ENCODE assay signal across 32 cellular contexts in the genomic region with DNA sequence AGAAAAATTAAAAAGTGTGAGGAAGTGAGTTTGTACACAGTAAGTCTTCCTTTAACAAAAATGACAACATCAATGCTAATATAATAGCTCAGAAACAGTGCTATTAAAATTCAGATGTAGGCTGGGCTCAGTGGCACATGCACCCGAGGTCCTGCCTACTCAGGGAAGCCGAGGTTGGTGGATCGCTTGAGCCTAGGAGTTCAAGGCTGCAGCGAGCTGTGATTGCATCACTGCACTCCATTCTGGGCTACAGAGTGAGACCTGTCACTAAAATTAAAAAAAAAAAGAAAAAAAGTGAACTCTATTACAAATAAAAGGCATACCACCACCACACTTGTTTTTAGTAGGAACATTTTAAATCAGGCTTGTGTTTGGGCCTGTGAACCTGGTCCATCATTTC. TPM values are rescaled to one million over a fixed set of nuclear protein-coding genes. Genes with fewer than 3 reads are reported as not detected.
"Had no signal": no experiment of that assay in that cellular context is flagged by ENCODE, and none has a peak within 500 bp of the region (broad histone marks: within the 10 kb centered on the region; RNA-seq: fewer than 3 reads in every experiment).

No MANE protein-coding gene starts in this region.

- H3K4me1 Mint-ChIP-seq: natural killer cell; stimulated activated memory B cell treated with anti-CD40 and anti-IgM and Interleukin-4, amounts not matched to agents 10 μg/mL and 1 μg/mL and 100 μg/mL, for 72 hours; stimulated activated naive CD8-positive, alpha-beta T cell treated with anti-CD3 and anti-CD28 coated beads, Interleukin-15, amount 100 ng/mL, for 72 hours had no signal

- H3K9me3 Mint-ChIP-seq: natural killer cell; nephron; neural progenitor cell; stimulated activated memory B cell treated with anti-CD40 and anti-IgM and Interleukin-4, amounts not matched to agents 10 μg/mL and 1 μg/mL and 100 μg/mL, for 72 hours; stimulated activated naive CD8-positive, alpha-beta T cell treated with anti-CD3 and anti-CD28 coated beads, Interleukin-15, amount 100 ng/mL, for 72 hours; type B pancreatic cell had no signal

- H3K27ac ChIP-seq: neural progenitor cell, ovary, parathyroid adenoma, psoas muscle, skin epidermis, spleen, suprapubic skin, testis, tibial artery, transverse colon, upper lobe of right lung, uterus had no signal

- ATAC-seq: natural killer cell; psoas muscle; right cardiac atrium; sciatic nerve; stimulated activated memory B cell treated with anti-CD40 and anti-IgM and Interleukin-4, amounts not matched to agents 10 μg/mL and 1 μg/mL and 100 μg/mL, for 72 hours; stimulated activated naive CD8-positive, alpha-beta T cell treated with anti-CD3 and anti-CD28 coated beads, Interleukin-15, amount 100 ng/mL, for 72 hours; stimulated activated naive CD8-positive, alpha-beta T cell treated with anti-CD3 and anti-CD28 coated beads, Interleukin-15, Interleukin-2, amounts not matched to agents 100 U/mL and 50 U/mL, for 24 hours; upper lobe of right lung had no signal

- H3K4me3 ChIP-seq: neural progenitor cell, ovary, psoas muscle, skin epidermis, smooth muscle cell, spleen, suprapubic skin, testis, tibial artery, transverse colon, upper lobe of right lung, uterus had no signal

- H3K79me2 ChIP-seq: parathyroid adenoma had no signal

- H3K27ac Mint-ChIP-seq: natural killer cell; nephron; progenitor cell of endocrine pancreas; stimulated activated memory B cell treated with anti-CD40 and anti-IgM and Interleukin-4, amounts not matched to agents 10 μg/mL and 1 μg/mL and 100 μg/mL, for 72 hours; stimulated activated naive CD8-positive, alpha-beta T cell treated with anti-CD3 and anti-CD28 coated beads, Interleukin-15, amount 100 ng/mL, for 72 hours; type B pancreatic cell had no signal

- H2AFZ ChIP-seq: neural progenitor cell, parathyroid adenoma had no signal

- H3K4me2 ChIP-seq: neural progenitor cell, smooth muscle cell had no signal

- H3K9ac ChIP-seq: neural progenitor cell, parathyroid adenoma had no signal

- H3K36me3 Mint-ChIP-seq: natural killer cell; neural progenitor cell; stimulated activated memory B cell treated with anti-CD40 and anti-IgM and Interleukin-4, amounts not matched to agents 10 μg/mL and 1 μg/mL and 100 μg/mL, for 72 hours; type B pancreatic cell had no signal

- DNase-seq: natural killer cell; occipital lobe; ovary; posterior cingulate gyrus; psoas muscle; right cardiac atrium; spleen; stimulated activated CD4-positive, alpha-beta T cell treated with anti-CD3 and anti-CD28 coated beads, Interleukin-12 subunit alpha, Interleukin-12 subunit beta, amount 100 ng/mL, for 4 hours; stimulated activated CD4-positive, alpha-beta T cell treated with anti-CD3 and anti-CD28 coated beads, Interleukin-1b, Interleukin-23, amount 100 ng/mL, for 48 hours; stimulated activated CD4-positive, alpha-beta T cell treated with anti-CD3 and anti-CD28 coated beads, Interleukin-4, amount 100 ng/mL, for 1 hour; stimulated activated CD4-positive, alpha-beta T cell treated with anti-CD3 and anti-CD28 coated beads, Interleukin-4, amount 100 ng/mL, for 4 hours; stimulated activated CD8-positive, alpha-beta memory T cell treated with anti-CD3 and anti-CD28 coated beads, Interleukin-4, amount 100 ng/mL, for 48 hours; stimulated activated naive CD4-positive, alpha-beta T cell; stimulated activated naive CD8-positive, alpha-beta T cell treated with anti-CD3 and anti-CD28 coated beads, Interleukin-15, amount 100 ng/mL, for 72 hours; stimulated activated naive CD8-positive, alpha-beta T cell treated with anti-CD3 and anti-CD28 coated beads, Interleukin-15, Interleukin-2, amounts not matched to agents 100 U/mL and 50 U/mL, for 24 hours; substantia nigra; testis; tibial artery; transverse colon; upper lobe of right lung; uterus had no signal

- H3K4me1 ChIP-seq: neural progenitor cell, parathyroid adenoma, psoas muscle, spleen, suprapubic skin, testis, tibial artery, transverse colon, upper lobe of right lung, uterus had no signal

- H3K36me3 ChIP-seq: neural progenitor cell, ovary, spleen, suprapubic skin, tibial artery, transverse colon, upper lobe of right lung, uterus had no signal

- H3K4me3 Mint-ChIP-seq: natural killer cell; nephron; neural progenitor cell; stimulated activated memory B cell treated with anti-CD40 and anti-IgM and Interleukin-4, amounts not matched to agents 10 μg/mL and 1 μg/mL and 100 μg/mL, for 72 hours; stimulated activated naive CD8-positive, alpha-beta T cell treated with anti-CD3 and anti-CD28 coated beads, Interleukin-15, amount 100 ng/mL, for 72 hours; type B pancreatic cell had no signal

- H3K9me3 ChIP-seq: ovary, psoas muscle, spleen, suprapubic skin, testis, tibial artery, transverse colon, upper lobe of right lung, uterus had no signal

- H3K27me3 ChIP-seq: neural progenitor cell, ovary, testis, tibial artery, transverse colon, uterus had no signal

RNA-seq across cellular contexts. Expression of gene PAX6, which starts 39.2 kb away (rescaled TPM):
- total RNA-seq: natural killer cell, ovary, right cardiac atrium, sciatic nerve, smooth muscle cell, spleen, upper lobe of right lung, urinary bladder had no signal
- polyA plus RNA-seq: ovary, psoas muscle, smooth muscle cell, urinary bladder had no signal
